In the genomic region with DNA sequence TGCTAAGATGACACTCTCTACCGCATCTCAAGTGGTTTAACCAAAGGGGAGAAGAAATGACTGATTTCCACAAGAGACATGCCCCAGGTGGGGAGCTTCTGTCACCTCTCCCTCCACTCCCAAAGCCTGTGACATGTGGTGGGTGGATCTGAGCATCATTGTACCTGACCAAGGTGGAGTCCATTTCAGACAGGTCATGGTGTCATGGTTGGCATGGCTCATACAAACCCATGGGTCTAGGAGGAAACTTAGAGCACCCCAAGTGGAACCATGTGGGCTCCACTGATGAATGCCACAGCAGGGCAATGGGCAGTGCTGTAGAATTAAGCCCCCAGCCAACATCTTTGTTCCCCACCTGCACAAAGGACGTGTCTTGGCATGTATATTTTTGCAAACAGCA, we compare ENCODE assay signal across 25 cellular contexts.
DNase-seq lines count a peak whose midpoint lies in the region; ATAC-seq and TF ChIP-seq lines count a peak whose summit lies in the region.
"Had no signal": no experiment of that assay in that cellular context is flagged by ENCODE, and none has a peak within 500 bp of the region (broad histone marks: within the 10 kb centered on the region; RNA-seq: fewer than 3 reads in every experiment).

No MANE protein-coding gene starts in this region.

- H3K27me3 Mint-ChIP-seq in T-helper 1 cell treated with Interleukin-12 subunit alpha and Interleukin-12 subunit beta and Interleukin-4 antibody, amounts not matched to agents 30 μg/mL and 1 μg/mL, for 36 hours (ENCODE audit: low read depth) = no peaks in the 10 kb centered on the region
- H3K27me3 Mint-ChIP-seq in activated naive CD8-positive, alpha-beta T cell = no peaks in the 10 kb centered on the region
- no peaks in the 10 kb centered on the region for H3K27me3 Mint-ChIP-seq in activated naive CD8-positive, alpha-beta T cell treated with anti-CD3 and anti-CD28 coated beads for 36 hours
- no peaks in the 10 kb centered on the region for H3K27me3 Mint-ChIP-seq in endodermal cell (ENCODE audit: insufficient read depth)
- H3K27me3 Mint-ChIP-seq in stimulated activated naive B cell treated with anti-CD40 and anti-IgM and Interleukin-4, amounts not matched to agents 10 μg/mL and 1 μg/mL and 100 μg/mL, for 72 hours = no peaks in the 10 kb centered on the region
- H3K27me3 Mint-ChIP-seq: CD4-positive, alpha-beta memory T cell had no signal

- H3K4me1 Mint-ChIP-seq in T-helper 1 cell treated with Interleukin-12 subunit alpha and Interleukin-12 subunit beta and Interleukin-4 antibody, amounts not matched to agents 30 μg/mL and 1 μg/mL, for 36 hours (ENCODE audit: low read depth) = peaks cover 22% of the 10 kb centered on the region
- peaks cover 11% of the 10 kb centered on the region for H3K4me1 Mint-ChIP-seq in activated naive CD8-positive, alpha-beta T cell (ENCODE audit: low read depth)
- peaks cover 13% of the 10 kb centered on the region for H3K4me1 Mint-ChIP-seq in activated naive CD8-positive, alpha-beta T cell treated with anti-CD3 and anti-CD28 coated beads for 36 hours
- peaks cover 4% of the 10 kb centered on the region for H3K4me1 Mint-ChIP-seq in endodermal cell
- H3K4me1 Mint-ChIP-seq in stimulated activated naive B cell treated with anti-CD40 and anti-IgM and Interleukin-4, amounts not matched to agents 10 μg/mL and 1 μg/mL and 100 μg/mL, for 72 hours = peaks cover 43 to 68% of the 10 kb centered on the region in 2 donors

- H3K4me3 ChIP-seq in endodermal cell (ENCODE audit: low read length) = no peak overlapping the region
- H3K4me3 ChIP-seq: BLaER1 treated with 17β-estradiol and CSF1 and Interleukin-3, amounts not matched to agents 10 nM and 100 nM; GM12878; K562 had no signal

- WGBS in endodermal cell (ENCODE audit: insufficient coverage in 1 of 2, insufficient read length in 1 of 2), 2 experiments = 83 to 89% methylated on average over 2 of the region's 2 CpGs

- H3K36me3 ChIP-seq in endodermal cell (ENCODE audit: control insufficient read depth, insufficient read depth, low read length) = no peaks in the 10 kb centered on the region

- H3K9ac ChIP-seq in endodermal cell (ENCODE audit: extremely low read depth, low read length, poor library complexity, severe bottlenecking) = no peak overlapping the region
- H3K9ac ChIP-seq: BLaER1 treated with 17β-estradiol and CSF1 and Interleukin-3, amounts not matched to agents 10 nM and 100 nM had no signal

- no peaks in the 10 kb centered on the region for H3K27me3 ChIP-seq in endodermal cell (ENCODE audit: control insufficient read depth, insufficient read depth, low read length, poor library complexity, severe bottlenecking)
- H3K27me3 ChIP-seq: BLaER1 treated with 17β-estradiol and CSF1 and Interleukin-3, amounts not matched to agents 10 nM and 100 nM had no signal

- H3K27ac ChIP-seq in endodermal cell (ENCODE audit: low read depth, low read length) = no peak overlapping the region
- H3K27ac ChIP-seq: 22Rv1; BLaER1 treated with 17β-estradiol and CSF1 and Interleukin-3, amounts not matched to agents 10 nM and 100 nM had no signal

- H3K9me3 Mint-ChIP-seq in T-helper 1 cell treated with Interleukin-12 subunit alpha and Interleukin-12 subunit beta and Interleukin-4 antibody, amounts not matched to agents 30 μg/mL and 1 μg/mL, for 36 hours = no peaks in the 10 kb centered on the region
- H3K9me3 Mint-ChIP-seq in activated naive CD8-positive, alpha-beta T cell (ENCODE audit: low read depth) = no peaks in the 10 kb centered on the region
- no peaks in the 10 kb centered on the region for H3K9me3 Mint-ChIP-seq in activated naive CD8-positive, alpha-beta T cell treated with anti-CD3 and anti-CD28 coated beads for 36 hours
- H3K9me3 Mint-ChIP-seq in endodermal cell = no peaks in the 10 kb centered on the region
- no peaks in the 10 kb centered on the region for H3K9me3 Mint-ChIP-seq in stimulated activated naive B cell treated with anti-CD40 and anti-IgM and Interleukin-4, amounts not matched to agents 10 μg/mL and 1 μg/mL and 100 μg/mL, for 72 hours
- H3K9me3 Mint-ChIP-seq: CD4-positive, alpha-beta memory T cell had no signal

- H3K27ac Mint-ChIP-seq in T-helper 1 cell treated with Interleukin-12 subunit alpha and Interleukin-12 subunit beta and Interleukin-4 antibody, amounts not matched to agents 30 μg/mL and 1 μg/mL, for 36 hours = peak overlapping the region; percentile 69
- H3K27ac Mint-ChIP-seq in activated naive CD8-positive, alpha-beta T cell = peak overlapping the region; percentile 41
- H3K27ac Mint-ChIP-seq in activated naive CD8-positive, alpha-beta T cell treated with anti-CD3 and anti-CD28 coated beads for 36 hours = no peak overlapping the region
- H3K27ac Mint-ChIP-seq in endodermal cell = no peak overlapping the region
- H3K27ac Mint-ChIP-seq in stimulated activated naive B cell treated with anti-CD40 and anti-IgM and Interleukin-4, amounts not matched to agents 10 μg/mL and 1 μg/mL and 100 μg/mL, for 72 hours = peak overlapping the region; percentile 14

- H3K9me3 ChIP-seq in endodermal cell (ENCODE audit: control insufficient read depth, low read length) = no peaks in the 10 kb centered on the region
- H3K9me3 ChIP-seq: Caco-2 had no signal

- ATAC-seq in stimulated activated naive B cell treated with anti-CD40 and anti-IgM and Interleukin-4, amounts not matched to agents 10 μg/mL and 1 μg/mL and 100 μg/mL, for 72 hours (replicated peaks) = no peak
- no peak for ATAC-seq in left lobe of liver
- ATAC-seq: GM12878, K562, Panc1 had no signal

- no peaks in the 10 kb centered on the region for H3K4me1 ChIP-seq in endodermal cell (ENCODE audit: control insufficient read depth, insufficient read depth, low read length)
- H3K4me1 ChIP-seq: Caco-2 had no signal

- peaks cover 22% of the 10 kb centered on the region for H3K36me3 Mint-ChIP-seq in T-helper 1 cell treated with Interleukin-12 subunit alpha and Interleukin-12 subunit beta and Interleukin-4 antibody, amounts not matched to agents 30 μg/mL and 1 μg/mL, for 36 hours (ENCODE audit: low read depth)
- H3K36me3 Mint-ChIP-seq in activated naive CD8-positive, alpha-beta T cell = peaks cover 9% of the 10 kb centered on the region
- H3K36me3 Mint-ChIP-seq in activated naive CD8-positive, alpha-beta T cell treated with anti-CD3 and anti-CD28 coated beads for 36 hours = peaks cover 20% of the 10 kb centered on the region
- no peaks in the 10 kb centered on the region for H3K36me3 Mint-ChIP-seq in endodermal cell (ENCODE audit: low read depth)
- peaks cover 54 to 72% of the 10 kb centered on the region in 2 donors for H3K36me3 Mint-ChIP-seq in stimulated activated naive B cell treated with anti-CD40 and anti-IgM and Interleukin-4, amounts not matched to agents 10 μg/mL and 1 μg/mL and 100 μg/mL, for 72 hours

- TF ChIP-seq CTCF in endodermal cell (conservative IDR thresholded peaks at IDR 0.05) = no peak

- DNase-seq in T-helper 1 cell = no peak
- no peak for DNase-seq in activated naive CD8-positive, alpha-beta T cell treated with anti-CD3 and anti-CD28 coated beads for 36 hours
- peak; percentile 20 for DNase-seq in endodermal cell
- no peak for DNase-seq in stimulated activated naive B cell treated with anti-CD40 and anti-IgM and Interleukin-4, amounts not matched to agents 10 μg/mL and 1 μg/mL and 100 μg/mL, for 72 hours
- DNase-seq in left lobe of liver (ENCODE audit: low spot score) = no peak
- DNase-seq in stimulated activated naive CD4-positive, alpha-beta T cell treated with Interleukin-2 at 50 U/mL for 16 hours (lab: John Stamatoyannopoulos, UW) = no peak
- DNase-seq: ACHN; Caco-2; CD4-positive, alpha-beta memory T cell; DMS 273 treated with DMSO at 0.1 percent for 48 hours; DMS79 treated with DMSO at 0.1 percent for 48 hours; NCI-H1092; NCI-H1436; NCI-H1930; NCI-H226; NCI-H510A treated with DMSO at 0.1 percent for 48 hours; NCI-H748 treated with DMSO at 0.1 percent for 48 hours; NK-92 treated with Interleukin-12 subunit alpha and Interleukin-12 subunit beta, amount 100 ng/mL, for 24 hours had no signal

- H3K4me3 Mint-ChIP-seq in T-helper 1 cell treated with Interleukin-12 subunit alpha and Interleukin-12 subunit beta and Interleukin-4 antibody, amounts not matched to agents 30 μg/mL and 1 μg/mL, for 36 hours = no peak overlapping the region
- no peak overlapping the region for H3K4me3 Mint-ChIP-seq in activated naive CD8-positive, alpha-beta T cell
- H3K4me3 Mint-ChIP-seq in activated naive CD8-positive, alpha-beta T cell treated with anti-CD3 and anti-CD28 coated beads for 36 hours = no peak overlapping the region
- no peak overlapping the region for H3K4me3 Mint-ChIP-seq in endodermal cell
- no peak overlapping the region for H3K4me3 Mint-ChIP-seq in stimulated activated naive B cell treated with anti-CD40 and anti-IgM and Interleukin-4, amounts not matched to agents 10 μg/mL and 1 μg/mL and 100 μg/mL, for 72 hours
- H3K4me3 Mint-ChIP-seq: CD4-positive, alpha-beta memory T cell had no signal

Comparison
In these comparisons a context has a peak if more than half of its experiments do, and no peak if none do; other contexts are left out.
1. H3K27ac Mint-ChIP-seq: peak in T-helper 1 cell treated with Interleukin-12 subunit alpha and Interleukin-12 subunit beta and Interleukin-4 antibody, amounts not matched to agents 30 μg/mL and 1 μg/mL, for 36 hours (single experiment), activated naive CD8-positive, alpha-beta T cell (single experiment) and stimulated activated naive B cell treated with anti-CD40 and anti-IgM and Interleukin-4, amounts not matched to agents 10 μg/mL and 1 μg/mL and 100 μg/mL, for 72 hours (single experiment); none in activated naive CD8-positive, alpha-beta T cell treated with anti-CD3 and anti-CD28 coated beads for 36 hours (single experiment) and endodermal cell (single experiment).